8 cellular contexts compared by ENCODE assay signal in the genomic region with DNA sequence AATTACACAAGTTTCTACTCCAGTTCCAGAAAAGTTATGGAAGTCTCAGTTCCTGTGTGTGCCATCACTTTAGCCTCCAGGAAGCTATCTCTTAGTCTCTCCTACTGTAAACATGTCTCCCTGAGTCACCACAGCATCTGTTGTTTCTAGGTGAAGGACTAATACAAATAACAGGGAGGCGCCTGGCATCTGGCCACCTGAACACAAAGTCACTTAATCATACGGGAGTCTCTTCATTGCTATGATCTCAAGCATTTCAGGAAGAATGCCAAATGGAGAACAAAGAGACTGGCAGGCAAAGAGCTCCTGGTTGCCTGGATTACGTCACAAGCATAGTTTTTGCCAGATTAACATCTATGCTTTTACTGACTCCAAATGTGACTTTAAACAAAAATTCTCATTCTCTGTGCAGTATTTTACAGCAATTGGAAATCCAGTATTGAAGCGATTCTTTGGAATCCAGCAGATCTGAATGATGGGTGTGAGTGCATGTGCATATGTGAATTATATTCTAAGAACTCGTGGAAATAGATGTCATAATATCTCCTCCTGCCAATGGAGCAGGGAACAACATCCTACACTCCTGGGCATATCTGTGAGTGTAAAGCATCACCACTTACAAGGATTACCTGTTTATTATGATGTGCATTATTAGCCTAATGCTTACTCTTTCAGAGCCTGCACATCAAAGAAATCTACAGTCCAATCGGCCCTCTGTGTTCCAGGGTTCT.
DNase-seq lines count a peak whose midpoint lies in the region; ATAC-seq and TF ChIP-seq lines count a peak whose summit lies in the region.

No MANE protein-coding gene starts in this region.

- no peak for ATAC-seq in GM18873 (IDR thresholded peaks at IDR 0.05; ENCODE audit: low FRiP score, unreplicated experiment)
- ATAC-seq in natural killer cell treated with Interleukin-12 subunit alpha and Interleukin-12 subunit beta and Interleukin-15 and Interleukin-18, amount 100 ng/mL, for 72 hours: no peak
- no peak for ATAC-seq in T-cell (replicated peaks in 1 of 4)
- no peak for ATAC-seq in HG03342 (IDR thresholded peaks at IDR 0.05; ENCODE audit: unreplicated experiment)

- H3K4me1 ChIP-seq in prostate gland (replicated peaks): no peaks in the 10 kb centered on the region

- no peaks in the 10 kb centered on the region for H3K9me3 ChIP-seq in prostate gland

- DNase-seq in HS-27A (ENCODE audit: low read depth) (peak; percentile 48), fibroblast of the aortic adventitia (ENCODE audit: low read depth) (peak; percentile 98), prostate gland (ENCODE audit: low spot score) (peak; percentile 60), T-cell (no peak)
- DNase-seq in natural killer cell treated with Interleukin-12 subunit alpha and Interleukin-12 subunit beta and Interleukin-15 and Interleukin-18, amount 100 ng/mL, for 72 hours (ENCODE audit: low spot score): no peak

- CTCF ChIA-PET in T-cell (lab: Charles Lee): no interaction called here

- no peak overlapping the region for H3K27ac ChIP-seq in prostate gland

- H3K4me3 ChIP-seq in fibroblast of the aortic adventitia (ENCODE audit: low read depth, low read length) (no peak overlapping the region), prostate gland (no peak overlapping the region)

- no peak for TF ChIP-seq POLR2A in prostate gland (IDR thresholded peaks at IDR 0.05)

- H3K27me3 Mint-ChIP-seq in natural killer cell treated with Interleukin-12 subunit alpha and Interleukin-12 subunit beta and Interleukin-15 and Interleukin-18, amount 100 ng/mL, for 72 hours: no peaks in the 10 kb centered on the region
- H3K27me3 Mint-ChIP-seq in T-cell: no peaks in the 10 kb centered on the region

- H3K27me3 ChIP-seq in prostate gland (replicated peaks; ENCODE audit: insufficient read depth): no peaks in the 10 kb centered on the region

- intact Hi-C loops in prostate gland (cut with DNase I): no loop called here

- H3K4me1 Mint-ChIP-seq in natural killer cell treated with Interleukin-12 subunit alpha and Interleukin-12 subunit beta and Interleukin-15 and Interleukin-18, amount 100 ng/mL, for 72 hours (ENCODE audit: low read depth in 2 of 2): no peaks in the 10 kb centered on the region
- no peaks in the 10 kb centered on the region for H3K4me1 Mint-ChIP-seq in T-cell

- H3K36me3 Mint-ChIP-seq in natural killer cell treated with Interleukin-12 subunit alpha and Interleukin-12 subunit beta and Interleukin-15 and Interleukin-18, amount 100 ng/mL, for 72 hours: no peaks in the 10 kb centered on the region
- H3K36me3 Mint-ChIP-seq in T-cell: no peaks in the 10 kb centered on the region

- POLR2A ChIA-PET in T-cell (lab: Charles Lee): no interaction called here

- 24% methylated on average over 6 of the region's 6 CpGs for WGBS in prostate gland

- no peak for TF ChIP-seq CTCF in fibroblast of the aortic adventitia (IDR thresholded peaks at IDR 0.05; ENCODE audit: insufficient read depth, low read length)
- TF ChIP-seq CTCF in prostate gland (IDR thresholded peaks at IDR 0.05): no peak

- H3K36me3 ChIP-seq in prostate gland: no peaks in the 10 kb centered on the region

- peaks cover 6% of the 10 kb centered on the region for H3K9me3 Mint-ChIP-seq in natural killer cell treated with Interleukin-12 subunit alpha and Interleukin-12 subunit beta and Interleukin-15 and Interleukin-18, amount 100 ng/mL, for 72 hours
- H3K9me3 Mint-ChIP-seq in T-cell: peaks cover 0 to 15% (median 3%) of the 10 kb centered on the region in 3 donors

- no peak overlapping the region for H3K4me3 Mint-ChIP-seq in natural killer cell treated with Interleukin-12 subunit alpha and Interleukin-12 subunit beta and Interleukin-15 and Interleukin-18, amount 100 ng/mL, for 72 hours
- H3K4me3 Mint-ChIP-seq in T-cell: no peak overlapping the region

- no peak overlapping the region for H3K27ac Mint-ChIP-seq in natural killer cell treated with Interleukin-12 subunit alpha and Interleukin-12 subunit beta and Interleukin-15 and Interleukin-18, amount 100 ng/mL, for 72 hours
- no peak overlapping the region for H3K27ac Mint-ChIP-seq in T-cell

TF ChIP-seq in PFSK-1, 5 proteins besides CTCF, POLR2A, EP300 and RAD21:
- TF ChIP-seq FOXP2 (optimal IDR thresholded peaks at IDR 0.05; ENCODE audit: borderline replicate concordance, extremely low read depth, extremely low read length, insufficient read depth) (peak; percentile 84), TAF1 (IDR thresholded peaks at IDR 0.05; ENCODE audit: borderline replicate concordance, insufficient read depth, low read length) (no peak), POLR2AphosphoS5 (IDR thresholded peaks at IDR 0.05; ENCODE audit: low read depth, low read length) (no peak; the same call in 1 of the 2 replicates), SIN3A (IDR thresholded peaks at IDR 0.05; ENCODE audit: borderline replicate concordance, insufficient read depth, low read length) (peak; percentile 41; the same call in 1 of the 2 replicates)
- TF ChIP-seq, protein P1, sequence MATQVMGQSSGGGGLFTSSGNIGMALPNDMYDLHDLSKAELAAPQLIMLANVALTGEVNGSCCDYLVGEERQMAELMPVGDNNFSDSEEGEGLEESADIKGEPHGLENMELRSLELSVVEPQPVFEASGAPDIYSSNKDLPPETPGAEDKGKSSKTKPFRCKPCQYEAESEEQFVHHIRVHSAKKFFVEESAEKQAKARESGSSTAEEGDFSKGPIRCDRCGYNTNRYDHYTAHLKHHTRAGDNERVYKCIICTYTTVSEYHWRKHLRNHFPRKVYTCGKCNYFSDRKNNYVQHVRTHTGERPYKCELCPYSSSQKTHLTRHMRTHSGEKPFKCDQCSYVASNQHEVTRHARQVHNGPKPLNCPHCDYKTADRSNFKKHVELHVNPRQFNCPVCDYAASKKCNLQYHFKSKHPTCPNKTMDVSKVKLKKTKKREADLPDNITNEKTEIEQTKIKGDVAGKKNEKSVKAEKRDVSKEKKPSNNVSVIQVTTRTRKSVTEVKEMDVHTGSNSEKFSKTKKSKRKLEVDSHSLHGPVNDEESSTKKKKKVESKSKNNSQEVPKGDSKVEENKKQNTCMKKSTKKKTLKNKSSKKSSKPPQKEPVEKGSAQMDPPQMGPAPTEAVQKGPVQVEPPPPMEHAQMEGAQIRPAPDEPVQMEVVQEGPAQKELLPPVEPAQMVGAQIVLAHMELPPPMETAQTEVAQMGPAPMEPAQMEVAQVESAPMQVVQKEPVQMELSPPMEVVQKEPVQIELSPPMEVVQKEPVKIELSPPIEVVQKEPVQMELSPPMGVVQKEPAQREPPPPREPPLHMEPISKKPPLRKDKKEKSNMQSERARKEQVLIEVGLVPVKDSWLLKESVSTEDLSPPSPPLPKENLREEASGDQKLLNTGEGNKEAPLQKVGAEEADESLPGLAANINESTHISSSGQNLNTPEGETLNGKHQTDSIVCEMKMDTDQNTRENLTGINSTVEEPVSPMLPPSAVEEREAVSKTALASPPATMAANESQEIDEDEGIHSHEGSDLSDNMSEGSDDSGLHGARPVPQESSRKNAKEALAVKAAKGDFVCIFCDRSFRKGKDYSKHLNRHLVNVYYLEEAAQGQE (IDR thresholded peaks at IDR 0.05; ENCODE audit: insufficient read depth in 1 of 2, low read depth in 2 of 2, low read length in 2 of 2): peak in 1 of 2 experiments; percentile 43; a peak in 1 of 4 replicates

Comparison
In these comparisons a context has a peak if more than half of its experiments do, and no peak if none do; other contexts are left out.
1. DNase-seq: peak in HS-27A (single experiment), fibroblast of the aortic adventitia (single experiment) and prostate gland (single experiment); none in natural killer cell treated with Interleukin-12 subunit alpha and Interleukin-12 subunit beta and Interleukin-15 and Interleukin-18, amount 100 ng/mL, for 72 hours (single experiment) and T-cell (0 of 34).